ENCODE assay signal across 8 cellular contexts in genomic region chr12:51171884-51172514, GRCh38. TPM values are rescaled to one million over a fixed set of nuclear protein-coding genes. Genes with fewer than 3 reads are reported as not detected.
DNase-seq lines count a peak whose midpoint lies in the region; ATAC-seq and TF ChIP-seq lines count a peak whose summit lies in the region.

No MANE protein-coding gene starts in this region.

- POLR2A ChIA-PET in AG04450 (lab: Yijun Ruan, JAX), result interaction anchor here (1.4 to 1.7 kb wide), 2 partner anchors 67 to 89 kb away, joined by 6 to 9 read pairs; partner anchors contain the start of genes CSRNP2 and DAZAP2

- no peak for DNase-seq in AG04450 (ENCODE audit: low read depth, low spot score)
- peak; percentile 20 to 32 for DNase-seq in Kasumi-1 (lab: John Stamatoyannopoulos, UW)
- peak; percentile 30 for DNase-seq in astrocyte of the spinal cord (ENCODE audit: low read depth, low spot score)
- DNase-seq in islet precursor cell, result peak; percentile 53
- no peak for DNase-seq in thoracic aorta (ENCODE audit: low spot score)
- no peak for DNase-seq in HuH-7 (ENCODE audit: low spot score)
- DNase-seq in NCI-H524 treated with DMSO at 0.1 percent for 48 hours (lab: John Stamatoyannopoulos, UW), result no peak

- in situ Hi-C loops in astrocyte of the spinal cord (cut with HindIII; ENCODE audit: low sequenced_read_pairs), result no loop called here

- ATAC-seq in GM18907 (IDR thresholded peaks at IDR 0.05; ENCODE audit: unreplicated experiment) (peak; percentile 23), thoracic aorta (ENCODE audit: insufficient number of reproducible peaks, low FRiP score, low read depth) (no peak)

- TF ChIP-seq CTCF in AG04450 (IDR thresholded peaks at IDR 0.05; ENCODE audit: low read depth, low read length) (no peak), astrocyte of the spinal cord (IDR thresholded peaks at IDR 0.05; ENCODE audit: low read depth, low read length) (no peak), thoracic aorta (IDR thresholded peaks at IDR 0.05) (no peak)

- no peaks in the 10 kb centered on the region for H3K9me3 ChIP-seq in AG04450 (ENCODE audit: control insufficient read depth, insufficient read depth, low read length)
- H3K9me3 ChIP-seq in thoracic aorta, result no peaks in the 10 kb centered on the region

- no peaks in the 10 kb centered on the region for H3K36me3 ChIP-seq in thoracic aorta

- H3K4me3 ChIP-seq in AG04450 (ENCODE audit: low read depth, low read length), result peak overlapping the region; percentile 95
- H3K4me3 ChIP-seq in astrocyte of the spinal cord (ENCODE audit: low read depth, low read length), result peak overlapping the region; percentile 83
- H3K4me3 ChIP-seq in thoracic aorta, result peak overlapping the region; percentile 79

- peaks cover 13 to 18% of the 10 kb centered on the region in 2 donors for H3K4me1 ChIP-seq in thoracic aorta (ENCODE audit: control insufficient read depth in 1 of 2, low read depth in 2 of 2)

- H3K27ac ChIP-seq in AG04450 (ENCODE audit: low read depth, low read length), result peak overlapping the region; percentile 100
- H3K27ac ChIP-seq in thoracic aorta, result peak overlapping the region; percentile 94 to 95

- CTCF ChIA-PET in AG04450 (lab: Charles Lee), result interaction anchor here (0.8 to 1.5 kb wide), 2 partner anchors 139 to 169 kb away, joined by 3 to 4 read pairs; no protein-coding TSS in a partner anchor

- no peaks in the 10 kb centered on the region for H3K27me3 ChIP-seq in AG04450 (ENCODE audit: control insufficient read depth, insufficient read depth, low read length)
- H3K27me3 ChIP-seq in thoracic aorta (replicated peaks; ENCODE audit: insufficient read depth), result no peaks in the 10 kb centered on the region

RNA-seq across cellular contexts. Expression of gene TFCP2, which starts 0.9 kb away (rescaled TPM):
- 20.8 and 24.9 TPM in 2 replicates for polyA plus RNA-seq in AG04450 (2011; rRNA removed)
- polyA minus RNA-seq in AG04450 (2011; rRNA and poly(A)+ RNA removed), result 8.5 and 12.0 TPM in 2 replicates
- 10 to 100 TPM; 10.6 to 18.1 TPM for total RNA-seq in thoracic aorta

RNA-seq across cellular contexts. Expression of gene POU6F1, which starts 45.9 kb away (rescaled TPM):
- 3.1 and 4.2 TPM in 2 replicates for polyA plus RNA-seq in AG04450 (2011; rRNA removed)
- 4.0 and 4.5 TPM in 2 replicates for polyA minus RNA-seq in AG04450 (2011; rRNA and poly(A)+ RNA removed)
- total RNA-seq in thoracic aorta, result 10 to 100 TPM; 14.5 to 17.1 TPM

Comparison
In these comparisons a context has a peak if more than half of its experiments do, and no peak if none do; other contexts are left out.
1. DNase-seq: peak in Kasumi-1 (2 of 2), astrocyte of the spinal cord (single experiment) and islet precursor cell (single experiment); none in AG04450 (single experiment), thoracic aorta (single experiment), HuH-7 (single experiment) and NCI-H524 treated with DMSO at 0.1 percent for 48 hours (single experiment).
2. Peak in every context shown above with its lines, with median percentiles within 50 percentile points of each other: H3K4me3 ChIP-seq.